2 cellular contexts compared by ENCODE assay signal in genomic region chr11:118912742-118913410, GRCh38.
TF ChIP-seq lines count a peak whose summit lies in the region.

No MANE protein-coding gene starts in this region.

TF ChIP-seq in SK-N-SH treated with all-trans-retinoic acid at 6 μM for 48 hours, 23 proteins besides CTCF, POLR2A, EP300 and RAD21 (continued from another document):
- no peak for TF ChIP-seq TSHZ2 (CRISPR knock-in tag; IDR thresholded peaks at IDR 0.05)
- no peak for TF ChIP-seq ZNF8 (CRISPR knock-in tag; IDR thresholded peaks at IDR 0.05)
- no peak for TF ChIP-seq POU6F1 (CRISPR knock-in tag; IDR thresholded peaks at IDR 0.05; ENCODE audit: borderline replicate concordance, low read depth)
- TF ChIP-seq CSDC2 (CRISPR knock-in tag; IDR thresholded peaks at IDR 0.05) = no peak
- TF ChIP-seq ZC3H10 (CRISPR knock-in tag; IDR thresholded peaks at IDR 0.05) = no peak
- TF ChIP-seq, protein P1, sequence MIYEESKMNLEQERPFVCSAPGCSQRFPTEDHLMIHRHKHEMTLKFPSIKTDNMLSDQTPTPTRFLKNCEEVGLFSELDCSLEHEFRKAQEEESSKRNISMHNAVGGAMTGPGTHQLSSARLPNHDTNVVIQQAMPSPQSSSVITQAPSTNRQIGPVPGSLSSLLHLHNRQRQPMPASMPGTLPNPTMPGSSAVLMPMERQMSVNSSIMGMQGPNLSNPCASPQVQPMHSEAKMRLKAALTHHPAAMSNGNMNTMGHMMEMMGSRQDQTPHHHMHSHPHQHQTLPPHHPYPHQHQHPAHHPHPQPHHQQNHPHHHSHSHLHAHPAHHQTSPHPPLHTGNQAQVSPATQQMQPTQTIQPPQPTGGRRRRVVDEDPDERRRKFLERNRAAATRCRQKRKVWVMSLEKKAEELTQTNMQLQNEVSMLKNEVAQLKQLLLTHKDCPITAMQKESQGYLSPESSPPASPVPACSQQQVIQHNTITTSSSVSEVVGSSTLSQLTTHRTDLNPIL (CRISPR knock-in tag; IDR thresholded peaks at IDR 0.05; ENCODE audit: low read depth) = no peak
- no peak for TF ChIP-seq ZNF70 (CRISPR knock-in tag; IDR thresholded peaks at IDR 0.05)
- no peak for TF ChIP-seq ZFP30 (CRISPR knock-in tag; IDR thresholded peaks at IDR 0.05)
- no peak for TF ChIP-seq TCF4 (CRISPR knock-in tag; IDR thresholded peaks at IDR 0.05; ENCODE audit: borderline replicate concordance)
- no peak for TF ChIP-seq ZFP3 (CRISPR knock-in tag; IDR thresholded peaks at IDR 0.05)
- no peak for TF ChIP-seq TOX (CRISPR knock-in tag; IDR thresholded peaks at IDR 0.05; ENCODE audit: borderline replicate concordance)
- TF ChIP-seq, protein P2, sequence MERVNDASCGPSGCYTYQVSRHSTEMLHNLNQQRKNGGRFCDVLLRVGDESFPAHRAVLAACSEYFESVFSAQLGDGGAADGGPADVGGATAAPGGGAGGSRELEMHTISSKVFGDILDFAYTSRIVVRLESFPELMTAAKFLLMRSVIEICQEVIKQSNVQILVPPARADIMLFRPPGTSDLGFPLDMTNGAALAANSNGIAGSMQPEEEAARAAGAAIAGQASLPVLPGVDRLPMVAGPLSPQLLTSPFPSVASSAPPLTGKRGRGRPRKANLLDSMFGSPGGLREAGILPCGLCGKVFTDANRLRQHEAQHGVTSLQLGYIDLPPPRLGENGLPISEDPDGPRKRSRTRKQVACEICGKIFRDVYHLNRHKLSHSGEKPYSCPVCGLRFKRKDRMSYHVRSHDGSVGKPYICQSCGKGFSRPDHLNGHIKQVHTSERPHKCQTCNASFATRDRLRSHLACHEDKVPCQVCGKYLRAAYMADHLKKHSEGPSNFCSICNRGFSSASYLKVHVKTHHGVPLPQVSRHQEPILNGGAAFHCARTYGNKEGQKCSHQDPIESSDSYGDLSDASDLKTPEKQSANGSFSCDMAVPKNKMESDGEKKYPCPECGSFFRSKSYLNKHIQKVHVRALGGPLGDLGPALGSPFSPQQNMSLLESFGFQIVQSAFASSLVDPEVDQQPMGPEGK (CRISPR knock-in tag; IDR thresholded peaks at IDR 0.05; ENCODE audit: borderline replicate concordance) = no peak
- TF ChIP-seq ESRRG (CRISPR knock-in tag; IDR thresholded peaks at IDR 0.05) = no peak
- no peak for TF ChIP-seq ZNF565 (CRISPR knock-in tag; conservative IDR thresholded peaks at IDR 0.05; ENCODE audit: low read depth)
- no peak for TF ChIP-seq GLIS3 (CRISPR knock-in tag; IDR thresholded peaks at IDR 0.05)

TF ChIP-seq in WTC11, 78 proteins besides CTCF, POLR2A, EP300 and RAD21 (continued from another document):
- TF ChIP-seq ARID4B (CRISPR knock-in tag; IDR thresholded peaks at IDR 0.05; ENCODE audit: borderline replicate concordance) (0 out of 2 replicates have a peak, but pooled peaks have one; percentile 27), ZNF219 (CRISPR knock-in tag; IDR thresholded peaks at IDR 0.05; ENCODE audit: borderline replicate concordance) (0 out of 2 replicates have a peak, but pooled peaks have one; percentile 25), EMX1 (CRISPR knock-in tag; IDR thresholded peaks at IDR 0.05) (no peak), OVOL2 (CRISPR knock-in tag; IDR thresholded peaks at IDR 0.05; ENCODE audit: borderline replicate concordance) (no peak), SMAD3 (CRISPR knock-in tag; IDR thresholded peaks at IDR 0.05; ENCODE audit: borderline replicate concordance) (no peak), ELF4 (CRISPR knock-in tag; IDR thresholded peaks at IDR 0.05; ENCODE audit: low read depth) (no peak), ZBTB43 (CRISPR knock-in tag; IDR thresholded peaks at IDR 0.05) (no peak), SP1 (CRISPR knock-in tag; conservative IDR thresholded peaks at IDR 0.05) (no peak), ZNF232 (CRISPR knock-in tag; IDR thresholded peaks at IDR 0.05) (no peak), PREB (CRISPR knock-in tag; IDR thresholded peaks at IDR 0.05; ENCODE audit: borderline replicate concordance) (no peak), ZNF281 (CRISPR knock-in tag; IDR thresholded peaks at IDR 0.05) (0 out of 2 replicates have a peak, but pooled peaks have one; percentile 7)
- TF ChIP-seq, protein P3, sequence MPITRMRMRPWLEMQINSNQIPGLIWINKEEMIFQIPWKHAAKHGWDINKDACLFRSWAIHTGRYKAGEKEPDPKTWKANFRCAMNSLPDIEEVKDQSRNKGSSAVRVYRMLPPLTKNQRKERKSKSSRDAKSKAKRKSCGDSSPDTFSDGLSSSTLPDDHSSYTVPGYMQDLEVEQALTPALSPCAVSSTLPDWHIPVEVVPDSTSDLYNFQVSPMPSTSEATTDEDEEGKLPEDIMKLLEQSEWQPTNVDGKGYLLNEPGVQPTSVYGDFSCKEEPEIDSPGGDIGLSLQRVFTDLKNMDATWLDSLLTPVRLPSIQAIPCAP (CRISPR knock-in tag; IDR thresholded peaks at IDR 0.05) = no peak
- TF ChIP-seq, protein P4, sequence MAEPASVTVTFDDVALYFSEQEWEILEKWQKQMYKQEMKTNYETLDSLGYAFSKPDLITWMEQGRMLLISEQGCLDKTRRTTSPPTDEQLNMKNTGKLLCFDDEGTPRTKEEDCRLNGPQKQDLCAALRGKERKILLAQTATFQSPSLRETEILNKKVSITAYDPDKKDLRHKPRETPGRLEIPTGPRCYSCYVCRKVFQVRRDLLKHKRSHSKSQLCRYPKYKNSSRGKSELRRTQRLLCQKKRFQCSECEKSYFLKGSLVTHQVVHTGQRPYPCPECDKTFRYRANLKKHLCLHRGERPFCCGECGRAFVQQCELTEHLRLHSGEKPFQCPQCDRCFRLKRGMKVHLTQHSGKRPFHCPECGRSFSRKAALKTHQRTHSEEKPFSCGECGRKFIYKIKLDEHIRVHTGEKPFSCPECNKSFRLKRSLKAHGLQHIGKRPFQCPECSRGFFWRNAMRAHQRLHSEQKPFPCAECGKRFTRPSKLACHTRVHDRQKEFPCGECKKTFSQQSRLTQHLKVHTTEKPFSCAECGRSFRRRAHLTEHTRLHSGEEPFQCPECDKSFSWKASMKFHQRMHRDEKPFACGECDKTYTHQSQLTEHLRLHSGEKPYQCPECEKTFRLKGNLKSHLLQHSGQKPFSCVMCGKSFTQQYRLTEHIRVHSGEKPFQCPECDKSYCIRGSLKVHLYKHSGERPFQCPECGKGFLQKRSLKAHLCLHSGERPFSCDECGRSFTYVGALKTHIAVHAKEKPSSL (CRISPR knock-in tag; conservative IDR thresholded peaks at IDR 0.05) = no peak
